In the genomic region with DNA sequence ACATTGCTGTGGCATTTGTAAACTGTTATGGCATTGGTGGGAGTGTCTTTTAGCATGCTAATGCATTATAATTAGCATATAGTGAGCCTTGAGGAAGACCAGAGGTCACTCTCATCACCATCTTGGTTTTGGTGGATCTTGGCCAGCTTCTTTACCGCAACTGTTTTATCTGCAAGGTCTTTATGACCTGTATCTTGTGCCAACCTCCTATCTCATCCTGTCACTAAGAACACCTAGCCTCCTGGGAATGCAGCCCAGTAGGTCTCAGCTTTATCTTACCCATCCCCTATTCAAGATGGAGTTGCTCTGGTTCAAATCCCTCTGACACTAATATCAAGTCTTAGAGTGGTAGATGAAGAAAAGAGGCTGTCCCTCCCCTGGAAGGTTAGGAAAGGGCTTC, we compare ENCODE assay signal across 23 cellular contexts.
"Had no signal": no experiment of that assay in that cellular context is flagged by ENCODE, and none has a peak within 500 bp of the region (broad histone marks: within the 10 kb centered on the region; RNA-seq: fewer than 3 reads in every experiment).

No MANE protein-coding gene starts in this region.

- H3K27ac ChIP-seq: colonic mucosa, esophagus muscularis mucosa, foreskin keratinocyte, gastrocnemius medialis, heart left ventricle had no signal

- H3K9me3 ChIP-seq: colonic mucosa, esophagus muscularis mucosa, gastrocnemius medialis, heart left ventricle had no signal

- ATAC-seq: activated CD4-positive, CD25-positive, alpha-beta regulatory T cell treated with anti-CD3 and anti-CD28 coated beads, Interleukin-2, amount 50 U/mL, for 24 hours; activated CD8-positive, alpha-beta T cell treated with anti-CD3 and anti-CD28 coated beads for 36 hours; activated T-cell treated with anti-CD3 and anti-CD28 coated beads, Interleukin-2, amount 50 U/mL, for 4 hours; activated T-helper 17 cell treated with anti-CD3 and anti-CD28 coated beads, Interleukin-2, amount 50 U/mL, for 72 hours; gastrocnemius medialis had no signal

- H3K27me3 ChIP-seq: colonic mucosa, esophagus muscularis mucosa, foreskin keratinocyte, gastrocnemius medialis, heart left ventricle had no signal

- H3K36me3 ChIP-seq: colonic mucosa, esophagus muscularis mucosa, gastrocnemius medialis, heart left ventricle had no signal

- H3K4me3 ChIP-seq: colonic mucosa, esophagus muscularis mucosa, gastrocnemius medialis, heart left ventricle had no signal

- DNase-seq: activated B cell treated with CpG ODN at 0.5 μM for 24 hours; activated CD4-positive, alpha-beta T cell treated with anti-CD3 and anti-CD28 coated beads for 48 hours; activated CD4-positive, alpha-beta T cell treated with anti-CD3 and anti-CD28 coated beads, Interleukin-2, amount 50 U/mL, for 1 hour; activated CD4-positive, alpha-beta T cell treated with anti-CD3 and anti-CD28 coated beads, Interleukin-2, amount 50 U/mL, for 48 hours; activated CD8-positive, alpha-beta memory T cell treated with anti-CD3 and anti-CD28 coated beads for 24 hours; activated CD8-positive, alpha-beta T cell treated with anti-CD3 and anti-CD28 coated beads for 36 hours; activated effector memory CD4-positive, alpha-beta T cell treated with Interleukin-2 at 50 U/mL for 16 hours; activated gamma-delta T cell treated with Interleukin-2 at 50 U/mL for 16 hours; activated naive CD4-positive, alpha-beta T cell treated with anti-CD3 and anti-CD28 coated beads, Interleukin-2, amount 50 U/mL, for 16 hours; activated naive CD4-positive, alpha-beta T cell treated with Interleukin-2 at 50 U/mL for 16 hours; activated T-cell treated with anti-CD3 and anti-CD28 coated beads, Interleukin-2, amount 50 U/mL, for 4 hours; aorta; colonic mucosa; effector CD8-positive, alpha-beta T cell; erythroblast; gastrocnemius medialis; T-helper 2 cell had no signal

- FAIRE-seq: bronchial epithelial cell had no signal

- H3K4me1 ChIP-seq: colonic mucosa had no signal
